Comparison of ENCODE assay signal across 4 cellular contexts in genomic region chr7:100536695-100537094, GRCh38. TPM values are rescaled to one million over a fixed set of nuclear protein-coding genes. Genes with fewer than 3 reads are reported as not detected.
"Had no signal": no experiment of that assay in that cellular context is flagged by ENCODE, and none has a peak within 500 bp of the region (broad histone marks: within the 10 kb centered on the region; RNA-seq: fewer than 3 reads in every experiment).

No MANE protein-coding gene starts in this region.

RNA-seq across cellular contexts. Expression of gene SAP25, which starts 37.0 kb away (rescaled TPM):
- total RNA-seq: body of pancreas, cardiac septum, cerebellum had no signal

RNA-seq across cellular contexts. Expression of gene NYAP1, which starts 53.0 kb away (rescaled TPM):
- total RNA-seq: activated B cell treated with CpG ODN at 0.5 μM for 24 hours had no signal
